8 cellular contexts compared by ENCODE assay signal in the genomic region with DNA sequence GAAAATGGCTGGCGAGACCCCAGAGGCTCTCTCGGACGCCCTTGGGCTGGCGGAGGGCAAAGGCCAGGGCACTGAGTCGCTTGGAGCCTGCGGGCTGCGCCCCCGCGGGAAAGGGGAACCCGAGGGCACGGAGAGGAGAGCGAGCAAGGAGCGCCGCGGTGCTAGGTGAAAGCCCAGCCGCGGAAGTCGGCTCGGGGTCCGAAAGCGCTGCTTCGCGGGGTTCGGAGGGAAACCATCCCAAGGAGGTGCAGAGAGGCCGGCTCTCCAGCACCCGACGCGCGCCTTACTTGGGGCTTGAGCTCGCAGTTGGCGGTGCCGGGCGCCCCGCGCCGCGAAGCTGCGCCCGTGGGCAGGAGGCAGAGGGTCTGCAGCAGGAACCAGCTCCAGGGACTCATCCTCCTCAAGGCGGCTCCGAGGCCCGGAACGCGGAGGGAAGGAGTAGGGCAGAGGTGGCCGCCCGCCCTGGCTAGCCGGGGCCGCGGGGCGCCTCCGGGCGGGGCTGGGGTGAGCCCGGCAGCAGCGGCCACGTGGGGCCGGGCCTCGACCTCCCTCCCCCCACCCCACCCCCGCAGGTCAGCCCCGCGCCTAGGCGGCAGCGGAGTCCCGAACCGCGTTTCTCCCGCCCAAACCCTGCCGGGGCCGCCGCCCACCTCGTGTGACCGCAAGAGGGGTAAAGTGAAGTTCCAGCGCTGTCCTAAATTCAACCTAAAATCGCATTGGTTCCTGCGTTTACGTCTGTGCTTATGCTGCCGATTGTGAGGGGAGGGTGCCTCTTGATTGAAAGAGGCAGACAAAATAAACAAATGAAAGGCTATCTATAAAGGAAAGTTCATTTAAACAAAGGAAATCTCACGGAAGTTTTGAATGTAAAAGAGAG. TPM values are rescaled to one million over a fixed set of nuclear protein-coding genes. Genes with fewer than 3 reads are reported as not detected.
DNase-seq lines count a peak whose midpoint lies in the region; ATAC-seq, FAIRE-seq and TF ChIP-seq lines count a peak whose summit lies in the region.

A gene with protein sequence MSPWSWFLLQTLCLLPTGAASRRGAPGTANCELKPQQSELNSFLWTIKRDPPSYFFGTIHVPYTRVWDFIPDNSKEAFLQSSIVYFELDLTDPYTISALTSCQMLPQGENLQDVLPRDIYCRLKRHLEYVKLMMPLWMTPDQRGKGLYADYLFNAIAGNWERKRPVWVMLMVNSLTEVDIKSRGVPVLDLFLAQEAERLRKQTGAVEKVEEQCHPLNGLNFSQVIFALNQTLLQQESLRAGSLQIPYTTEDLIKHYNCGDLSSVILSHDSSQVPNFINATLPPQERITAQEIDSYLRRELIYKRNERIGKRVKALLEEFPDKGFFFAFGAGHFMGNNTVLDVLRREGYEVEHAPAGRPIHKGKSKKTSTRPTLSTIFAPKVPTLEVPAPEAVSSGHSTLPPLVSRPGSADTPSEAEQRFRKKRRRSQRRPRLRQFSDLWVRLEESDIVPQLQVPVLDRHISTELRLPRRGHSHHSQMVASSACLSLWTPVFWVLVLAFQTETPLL (minus strand): TSS at position 440 of the 877 bp plus-strand sequence. CDS start 45 bp downstream, at position 395.

- no peaks in the 10 kb centered on the region for H3K9me3 ChIP-seq in pancreas

- intact Hi-C loops in pancreas (cut with DNase I), result loop anchor here in 2 of 3 donors (5.0 kb wide), 1 partner anchor 384 kb away; no protein-coding TSS in a partner anchor

- peak within 1 kb of the TSS; percentile 79 for H3K4me2 ChIP-seq in KMS-11

- peak within 1 kb of the TSS; percentile 59 for H3K9ac ChIP-seq in KMS-11

- ATAC-seq in pancreas (peak; percentile 39 to 50 (median 43)), HG02623 (IDR thresholded peaks at IDR 0.05; ENCODE audit: unreplicated experiment) (no peak), HG03342 (IDR thresholded peaks at IDR 0.05; ENCODE audit: unreplicated experiment) (no peak)

- H3K27me3 ChIP-seq in KMS-11 (ENCODE audit: insufficient read depth, low read depth) (peaks cover 8% of the 10 kb centered on the region; the same call in 1 of the 2 replicates), pancreas (peaks cover 0 to 10% (median 0%) of the 10 kb centered on the region in 4 donors)

- no peaks in the 10 kb centered on the region for H3K36me3 ChIP-seq in KMS-11 (ENCODE audit: insufficient read depth)
- H3K36me3 ChIP-seq in pancreas, result no peaks in the 10 kb centered on the region

- H3K4me1 ChIP-seq in KMS-11 (ENCODE audit: low read depth, poor library complexity, severe bottlenecking) (peaks cover 7% of the 10 kb centered on the region), pancreas (peaks cover 0 to 6% (median 0%) of the 10 kb centered on the region in 3 donors)

- H2AFZ ChIP-seq in KMS-11 (ENCODE audit: low read depth), result peak within 1 kb of the TSS; percentile 84

- TF ChIP-seq CTCF in KMS-11 (conservative IDR thresholded peaks at IDR 0.05; ENCODE audit: low read depth, low read length), result no peak
- no peak for TF ChIP-seq CTCF in fibroblast of the aortic adventitia (IDR thresholded peaks at IDR 0.05; ENCODE audit: insufficient read depth, low read length)
- no peak for TF ChIP-seq CTCF in pancreas (IDR thresholded peaks at IDR 0.05)

- WGBS in pancreas, 2 donors, result 0 to 1% methylated on average over 65 to 77 of the region's 77 CpGs

- H3K27ac ChIP-seq in KMS-11 (no peak within 1 kb of the TSS), pancreas (no peak within 1 kb of the TSS)

- H4K20me1 ChIP-seq in KMS-11 (ENCODE audit: insufficient read depth), result no peaks in the 10 kb centered on the region

- DNase-seq in D341Med (ENCODE audit: low spot score), result peak; percentile 54
- peak; percentile 72 for DNase-seq in activated T-cell treated with anti-CD3 and anti-CD28 coated beads for 48 hours (ENCODE audit: low read depth)
- no peak for DNase-seq in fibroblast of the aortic adventitia (ENCODE audit: low read depth)
- peak in 2 of 6 donors; percentile 66 to 68 for DNase-seq in pancreas
- no peak for DNase-seq in cortex of kidney (lab: John Stamatoyannopoulos, UW)

- no peaks in the 10 kb centered on the region for H3K79me2 ChIP-seq in KMS-11 (ENCODE audit: insufficient read depth, low read depth)

- FAIRE-seq in pancreas (lab: Jason Lieb, UNC), result no peak

- peak within 1 kb of the TSS; percentile 88 for H3K4me3 ChIP-seq in KMS-11 (IDR thresholded peaks at IDR 0.05; ENCODE audit: insufficient read depth, low read depth, low read length)
- H3K4me3 ChIP-seq in fibroblast of the aortic adventitia (ENCODE audit: low read depth, low read length), result peak within 1 kb of the TSS; percentile 59
- peak within 1 kb of the TSS; percentile 17 to 67 (median 38) for H3K4me3 ChIP-seq in pancreas

RNA-seq across cellular contexts. Expression of the gene that starts here (rescaled TPM):
- total RNA-seq in fibroblast of the aortic adventitia (ENCODE audit: low replicate concordance), result 0.33 and 1.6 TPM in 2 replicates
- total RNA-seq in pancreas, result under 1 TPM in 5 of 6 donors, not detected in 1; 0.19 to 0.59 (median 0.28) TPM
- under 1 TPM; 0.27 to 0.33 TPM for polyA plus RNA-seq in pancreas

Comparison
In these comparisons a context has a peak if more than half of its experiments do, and no peak if none do; other contexts are left out.
1. Peak in ATAC-seq and H3K4me3 ChIP-seq in pancreas; RNA of the gene not detected or under 1 TPM.
2. DNase-seq: peak in D341Med (single experiment) and activated T-cell treated with anti-CD3 and anti-CD28 coated beads for 48 hours (single experiment); none in fibroblast of the aortic adventitia (single experiment) and cortex of kidney (single experiment).
3. Peak in every context shown above with its lines, with median percentiles within 50 percentile points of each other: H3K4me3 ChIP-seq.